In genomic region chr1:81237531-81238528, GRCh38 we compare ENCODE assay signal across 10 cellular contexts.
DNase-seq lines count a peak whose midpoint lies in the region; ATAC-seq, FAIRE-seq and TF ChIP-seq lines count a peak whose summit lies in the region.
"Had no signal": no experiment of that assay in that cellular context is flagged by ENCODE, and none has a peak within 500 bp of the region (broad histone marks: within the 10 kb centered on the region; RNA-seq: fewer than 3 reads in every experiment).

No MANE protein-coding gene starts in this region.

- no peaks in the 10 kb centered on the region for H3K27me3 Mint-ChIP-seq in natural killer cell treated with Interleukin-12 subunit alpha and Interleukin-12 subunit beta and Interleukin-15 and Interleukin-18, amount 100 ng/mL, for 72 hours
- no peaks in the 10 kb centered on the region for H3K27me3 Mint-ChIP-seq in activated CD8-positive, alpha-beta T cell treated with anti-CD3 and anti-CD28 coated beads for 36 hours

- peak overlapping the region; percentile 47; the same call in 1 of the 2 replicates for H3K9ac ChIP-seq in KMS-11

- no peaks in the 10 kb centered on the region for H4K20me1 ChIP-seq in KMS-11 (ENCODE audit: insufficient read depth)

- intact Hi-C loops in activated CD8-positive, alpha-beta T cell treated with anti-CD3 and anti-CD28 coated beads for 36 hours (cut with micrococcal nuclease) = no loop called here

- H3K4me1 ChIP-seq in KMS-11 (ENCODE audit: low read depth, poor library complexity, severe bottlenecking) = peaks cover 14% of the 10 kb centered on the region

- CTCF ChIA-PET in activated CD8-positive, alpha-beta T cell treated with anti-CD3 and anti-CD28 coated beads for 36 hours (lab: Charles Lee) = no interaction called here

- peak overlapping the region; percentile 80 for H2AFZ ChIP-seq in KMS-11 (ENCODE audit: low read depth)

- no peaks in the 10 kb centered on the region for H3K36me3 Mint-ChIP-seq in natural killer cell treated with Interleukin-12 subunit alpha and Interleukin-12 subunit beta and Interleukin-15 and Interleukin-18, amount 100 ng/mL, for 72 hours
- H3K36me3 Mint-ChIP-seq in activated CD8-positive, alpha-beta T cell treated with anti-CD3 and anti-CD28 coated beads for 36 hours (ENCODE audit: low read depth) = no peaks in the 10 kb centered on the region

- peaks cover 0 to 5% of the 10 kb centered on the region in 2 donors for H3K4me1 Mint-ChIP-seq in natural killer cell treated with Interleukin-12 subunit alpha and Interleukin-12 subunit beta and Interleukin-15 and Interleukin-18, amount 100 ng/mL, for 72 hours (ENCODE audit: low read depth in 2 of 2)
- H3K4me1 Mint-ChIP-seq in activated CD8-positive, alpha-beta T cell treated with anti-CD3 and anti-CD28 coated beads for 36 hours (ENCODE audit: low read depth) = no peaks in the 10 kb centered on the region

- H3K4me3 Mint-ChIP-seq in natural killer cell treated with Interleukin-12 subunit alpha and Interleukin-12 subunit beta and Interleukin-15 and Interleukin-18, amount 100 ng/mL, for 72 hours = peak overlapping the region; percentile 2
- H3K4me3 Mint-ChIP-seq in activated CD8-positive, alpha-beta T cell treated with anti-CD3 and anti-CD28 coated beads for 36 hours = no peak overlapping the region

- DNase-seq in DMS153 (lab: John Stamatoyannopoulos, UW) (peak; percentile 4), bronchial epithelial cell (ENCODE audit: low read depth) (peak; percentile 37), AG20443 (ENCODE audit: low spot score) (no peak)
- DNase-seq in natural killer cell treated with Interleukin-12 subunit alpha and Interleukin-12 subunit beta and Interleukin-15 and Interleukin-18, amount 100 ng/mL, for 72 hours (ENCODE audit: low spot score) = no peak
- no peak for DNase-seq in activated CD8-positive, alpha-beta T cell treated with anti-CD3 and anti-CD28 coated beads for 36 hours
- DNase-seq: activated CD4-positive, alpha-beta T cell treated with anti-CD3 and anti-CD28 coated beads, Interleukin-2, amount 50 U/mL, for 48 hours; EL had no signal

- POLR2A ChIA-PET in activated CD8-positive, alpha-beta T cell treated with anti-CD3 and anti-CD28 coated beads for 36 hours (lab: Charles Lee) = no interaction called here

- H3K9me3 Mint-ChIP-seq in natural killer cell treated with Interleukin-12 subunit alpha and Interleukin-12 subunit beta and Interleukin-15 and Interleukin-18, amount 100 ng/mL, for 72 hours = peaks cover 3% of the 10 kb centered on the region
- no peaks in the 10 kb centered on the region for H3K9me3 Mint-ChIP-seq in activated CD8-positive, alpha-beta T cell treated with anti-CD3 and anti-CD28 coated beads for 36 hours

- H3K27ac Mint-ChIP-seq in natural killer cell treated with Interleukin-12 subunit alpha and Interleukin-12 subunit beta and Interleukin-15 and Interleukin-18, amount 100 ng/mL, for 72 hours = no peak overlapping the region
- H3K27ac Mint-ChIP-seq in activated CD8-positive, alpha-beta T cell treated with anti-CD3 and anti-CD28 coated beads for 36 hours = no peak overlapping the region

- no peak for ATAC-seq in natural killer cell treated with Interleukin-12 subunit alpha and Interleukin-12 subunit beta and Interleukin-15 and Interleukin-18, amount 100 ng/mL, for 72 hours
- ATAC-seq in HG03457 (IDR thresholded peaks at IDR 0.05; ENCODE audit: unreplicated experiment) (no peak), GM18907 (IDR thresholded peaks at IDR 0.05; ENCODE audit: unreplicated experiment) (no peak)
- ATAC-seq in activated CD8-positive, alpha-beta T cell treated with anti-CD3 and anti-CD28 coated beads for 36 hours = no peak

- no peaks in the 10 kb centered on the region for H3K79me2 ChIP-seq in KMS-11 (ENCODE audit: insufficient read depth, low read depth)

- no peak for FAIRE-seq in bronchial epithelial cell (lab: Jason Lieb, UNC)

- TF ChIP-seq CTCF in KMS-11 (conservative IDR thresholded peaks at IDR 0.05; ENCODE audit: low read depth, low read length) = no peak
- no peak for TF ChIP-seq CTCF in bronchial epithelial cell (IDR thresholded peaks at IDR 0.05; ENCODE audit: insufficient read depth, low read length, severe bottlenecking)
- no peak for TF ChIP-seq CTCF in activated CD8-positive, alpha-beta T cell treated with anti-CD3 and anti-CD28 coated beads for 36 hours (IDR thresholded peaks at IDR 0.05)

- no peaks in the 10 kb centered on the region for H3K36me3 ChIP-seq in KMS-11 (ENCODE audit: insufficient read depth)
- H3K36me3 ChIP-seq in bronchial epithelial cell (ENCODE audit: control insufficient read depth, insufficient read depth, low read length) = no peaks in the 10 kb centered on the region

- H3K4me2 ChIP-seq in KMS-11 = peak overlapping the region; percentile 74

- peak overlapping the region; percentile 47 for H3K4me3 ChIP-seq in KMS-11 (IDR thresholded peaks at IDR 0.05; ENCODE audit: insufficient read depth, low read depth, low read length)
- peak overlapping the region; percentile 20 for H3K4me3 ChIP-seq in bronchial epithelial cell (ENCODE audit: low read depth, low read length)

- H3K27me3 ChIP-seq in KMS-11 (ENCODE audit: insufficient read depth, low read depth) (no peaks in the 10 kb centered on the region), bronchial epithelial cell (ENCODE audit: control insufficient read depth, insufficient read depth, low read length) (no peaks in the 10 kb centered on the region)

- H3K27ac ChIP-seq in KMS-11 = peak overlapping the region; percentile 29; the same call in 1 of the 2 replicates

Comparison
In these comparisons a context has a peak if more than half of its experiments do, and no peak if none do; other contexts are left out.
1. DNase-seq: peak in DMS153 (single experiment) and bronchial epithelial cell (single experiment); none in natural killer cell treated with Interleukin-12 subunit alpha and Interleukin-12 subunit beta and Interleukin-15 and Interleukin-18, amount 100 ng/mL, for 72 hours (single experiment), AG20443 (single experiment) and activated CD8-positive, alpha-beta T cell treated with anti-CD3 and anti-CD28 coated beads for 36 hours (single experiment).